Comparison of ENCODE assay signal across 36 cellular contexts in the genomic region with DNA sequence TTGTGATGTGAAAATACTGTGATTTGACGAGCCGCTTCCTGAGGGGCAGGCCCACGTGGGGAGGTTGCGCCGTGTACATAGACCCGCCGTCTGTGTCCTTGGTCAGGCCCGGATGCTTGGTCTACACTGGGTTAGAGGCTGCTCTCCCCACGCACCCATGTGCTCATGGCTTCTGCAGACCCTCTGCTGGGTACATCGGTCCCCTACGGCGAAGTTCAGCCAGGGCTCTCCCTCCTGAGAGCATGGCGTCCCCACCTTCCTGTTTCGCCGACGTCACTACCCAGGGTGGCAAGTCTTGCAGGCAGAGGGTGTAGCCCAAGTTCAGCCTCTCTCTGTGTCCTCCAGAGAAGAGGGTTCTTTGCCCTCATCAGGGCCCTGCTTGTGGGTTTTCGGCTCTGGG. TPM values are rescaled to one million over a fixed set of nuclear protein-coding genes. Genes with fewer than 3 reads are reported as not detected.
"Had no signal": no experiment of that assay in that cellular context is flagged by ENCODE, and none has a peak within 500 bp of the region (broad histone marks: within the 10 kb centered on the region; RNA-seq: fewer than 3 reads in every experiment).

No MANE protein-coding gene starts in this region.

- H3K36me3 ChIP-seq: adrenal gland, brain microvascular endothelial cell, breast epithelium had no signal

- FAIRE-seq: astrocyte, TTC549 had no signal

- H3K4me1 ChIP-seq: breast epithelium had no signal

- DNase-seq: activated B cell treated with CpG ODN at 0.5 μM for 24 hours; activated CD4-positive, alpha-beta memory T cell treated with anti-CD3 and anti-CD28 coated beads for 36 hours; activated CD4-positive, alpha-beta T cell treated with anti-CD3 and anti-CD28 coated beads for 4 hours; activated CD4-positive, alpha-beta T cell treated with anti-CD3 and anti-CD28 coated beads, Interleukin-2, amount 10 ng/mL, durations not matched to agents 24 days and 14 days; activated CD4-positive, alpha-beta T cell treated with anti-CD3 and anti-CD28 coated beads, Interleukin-2, amount 50 U/mL, for 1 hour; activated CD4-positive, alpha-beta T cell treated with anti-CD3 and anti-CD28 coated beads, Interleukin-2, amount 50 U/mL, for 4 hours; activated CD4-positive, CD25-positive, alpha-beta regulatory T cell treated with anti-CD3 and anti-CD28 coated beads, Interleukin-2, amount 50 U/mL, for 72 hours; activated CD8-positive, alpha-beta memory T cell treated with anti-CD3 and anti-CD28 coated beads, Interleukin-2, amount 50 U/mL, for 4 hours; activated effector memory CD4-positive, alpha-beta T cell treated with anti-CD3 and anti-CD28 coated beads, Interleukin-2, amount 50 U/mL, for 16 hours; activated gamma-delta T cell treated with Interleukin-2 at 50 U/mL for 16 hours; activated naive CD4-positive, alpha-beta T cell; activated naive CD4-positive, alpha-beta T cell treated with anti-CD3 and anti-CD28 coated beads for 36 hours; activated naive CD4-positive, alpha-beta T cell treated with anti-CD3 and anti-CD28 coated beads, Interleukin-2, amount 50 U/mL, for 16 hours; activated naive CD8-positive, alpha-beta T cell treated with anti-CD3 and anti-CD28 coated beads for 36 hours; activated T-cell treated with anti-CD3 and anti-CD28 coated beads for 4 hours; activated T-cell treated with anti-CD3 and anti-CD28 coated beads, Interleukin-2, amount 50 U/mL, for 1 hour; activated T-cell treated with anti-CD3 and anti-CD28 coated beads, Interleukin-2, amount 50 U/mL, for 4 hours; activated T-cell treated with anti-CD3 and anti-CD28 coated beads, Interleukin-2, amount 50 U/mL, for 72 hours; adrenal gland; amniotic stem cell; aorta; body of pancreas; brain microvascular endothelial cell; central memory CD4-positive, alpha-beta T cell; T-helper 1 cell; T-helper 2 cell; T-helper 9 cell had no signal

- H3K9me3 ChIP-seq: adrenal gland, body of pancreas, breast epithelium had no signal

- H3K27me3 ChIP-seq: body of pancreas, breast epithelium had no signal

- H3K4me3 ChIP-seq: adrenal gland, body of pancreas, breast epithelium had no signal

- H3K27ac ChIP-seq: adrenal gland, body of pancreas, brain microvascular endothelial cell, breast epithelium, VCaP had no signal

- ATAC-seq: activated CD8-positive, alpha-beta T cell treated with anti-CD3 and anti-CD28 coated beads for 36 hours; activated naive CD4-positive, alpha-beta T cell treated with anti-CD3 and anti-CD28 coated beads, Interleukin-2, amount 50 U/mL, for 72 hours; activated T-cell treated with anti-CD3 and anti-CD28 coated beads, Interleukin-2, amount 50 U/mL, for 4 hours; activated T-cell treated with anti-CD3 and anti-CD28 coated beads, Interleukin-2, amount 50 U/mL, for 72 hours; activated T-helper 17 cell treated with anti-CD3 and anti-CD28 coated beads, Interleukin-2, amount 50 U/mL, for 72 hours; body of pancreas had no signal

RNA-seq across cellular contexts. Expression of a gene that starts 11.0 kb away (rescaled TPM):
- total RNA-seq: activated CD4-positive, alpha-beta memory T cell treated with anti-CD3 and anti-CD28 coated beads for 36 hours; activated CD4-positive, alpha-beta T cell treated with anti-CD3 and anti-CD28 coated beads, Interleukin-2, amount 10 ng/mL, durations not matched to agents 24 days and 14 days; activated CD8-positive, alpha-beta memory T cell treated with anti-CD3 and anti-CD28 coated beads for 36 hours; activated CD8-positive, alpha-beta T cell treated with anti-CD3 and anti-CD28 coated beads for 36 hours; activated naive CD4-positive, alpha-beta T cell treated with anti-CD3 and anti-CD28 coated beads for 36 hours; activated naive CD4-positive, alpha-beta T cell treated with anti-CD3 and anti-CD28 coated beads, Interleukin-2, amount 50 U/mL, for 72 hours; activated naive CD8-positive, alpha-beta T cell treated with anti-CD3 and anti-CD28 coated beads for 36 hours; activated T-cell treated with anti-CD3 and anti-CD28 coated beads, Interleukin-2, amount 50 U/mL, for 4 hours; activated T-cell treated with anti-CD3 and anti-CD28 coated beads, Interleukin-2, amount 50 U/mL, for 72 hours; activated T-helper 1 cell treated with anti-CD3 and anti-CD28 coated beads, Interleukin-12 subunit alpha, Interleukin-12 subunit beta, Interleukin-2, Interleukin-4 antibody, amounts not matched to agents 30 ng/mL and 10 ng/mL and 1 ng/mL, durations not matched to agents 14 hours and 24 hours and 36 hours; activated T-helper 17 cell treated with anti-CD3 and anti-CD28 coated beads, Interleukin-2, amount 50 U/mL, for 72 hours had no signal
